In the genomic region with DNA sequence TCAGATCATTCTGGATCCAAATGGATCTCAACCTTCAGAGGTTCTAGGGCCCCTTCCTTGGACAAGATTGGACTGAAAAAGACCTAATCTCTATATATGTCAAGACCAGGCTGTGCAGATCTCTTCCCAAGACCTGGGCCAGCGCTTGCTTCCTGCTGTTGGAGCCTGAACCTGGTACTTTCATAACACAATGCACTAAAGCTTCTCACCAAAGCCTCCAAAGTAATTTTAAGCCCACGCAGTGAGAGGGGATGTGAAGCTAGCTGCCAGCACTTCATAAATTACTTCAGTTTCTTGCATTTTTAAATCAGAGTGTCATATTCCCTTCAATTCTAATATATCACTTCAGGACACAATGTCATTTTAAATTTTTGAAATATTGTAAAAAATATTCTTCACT, we compare ENCODE assay signal across 10 cellular contexts. TPM values are rescaled to one million over a fixed set of nuclear protein-coding genes. Genes with fewer than 3 reads are reported as not detected.
"Had no signal": no experiment of that assay in that cellular context is flagged by ENCODE, and none has a peak within 500 bp of the region (broad histone marks: within the 10 kb centered on the region; RNA-seq: fewer than 3 reads in every experiment).

No MANE protein-coding gene starts in this region.

- H3K4me1 Mint-ChIP-seq: GM23338 had no signal

- H3K9me3 Mint-ChIP-seq: GM23338, H9, HFFc6 had no signal

- H3K36me3 ChIP-seq: HAP-1 had no signal

- H3K9me3 ChIP-seq: HAP-1 had no signal

- H3K27ac Mint-ChIP-seq: GM23338, H9, HFFc6 had no signal

- H3K4me1 ChIP-seq: HAP-1 had no signal

- H3K27ac ChIP-seq: GM23248 had no signal

- H3K4me3 ChIP-seq: GM23248, GM23338, HAP-1 had no signal

- DNase-seq: GM23248, GOT3, H7, H9, HCEC 1CT, HFFc6 had no signal

- H3K4me3 Mint-ChIP-seq: GM23338, H9, HFFc6 had no signal

RNA-seq across cellular contexts. Expression of gene LRRC30, which starts 50.7 kb away (rescaled TPM):
- total RNA-seq: GM23248, GM23338, H1, H4, H7, H9, HFFc6 had no signal
